Comparison of ENCODE assay signal across 17 cellular contexts in the genomic region with DNA sequence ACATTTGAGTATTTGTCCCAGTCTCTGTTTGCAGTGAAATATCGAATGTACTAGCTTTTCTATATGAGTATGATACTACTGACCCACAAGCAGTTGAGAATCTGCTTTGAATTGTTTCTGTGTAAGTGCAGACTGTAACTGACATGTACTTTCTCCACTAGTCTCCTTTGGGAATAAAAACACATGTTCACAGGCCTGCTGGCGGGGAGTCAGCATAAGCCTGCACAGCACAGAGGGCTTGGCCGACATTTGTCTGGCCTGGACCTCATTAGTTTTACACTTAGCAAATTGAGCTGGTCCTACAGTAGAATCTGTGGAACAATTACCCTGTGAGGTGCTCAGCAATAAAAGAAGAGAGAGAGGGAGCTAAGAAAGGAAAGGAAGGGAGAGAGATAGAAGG.
A peak's percentile ranks its signal among the peaks of the same experiment; 100 is the strongest.
DNase-seq lines count a peak whose midpoint lies in the region; ATAC-seq and TF ChIP-seq lines count a peak whose summit lies in the region.
"Had no signal": no experiment of that assay in that cellular context is flagged by ENCODE, and none has a peak within 500 bp of the region (broad histone marks: within the 10 kb centered on the region; RNA-seq: fewer than 3 reads in every experiment).

No MANE protein-coding gene starts in this region.

- H3K4me1 ChIP-seq in tibial nerve: peaks cover 0 to 67% (median 31%) of the 10 kb centered on the region in 4 donors
- H3K4me1 ChIP-seq: prostate gland had no signal

- TF ChIP-seq POLR2A in tibial nerve (IDR thresholded peaks at IDR 0.05): no peak

- H3K4me3 ChIP-seq in tibial nerve: no peak overlapping the region
- H3K4me3 ChIP-seq: prostate gland had no signal

- peaks cover 35% of the 10 kb centered on the region for H3K36me3 Mint-ChIP-seq in brain
- H3K36me3 Mint-ChIP-seq: CD4-positive, alpha-beta memory T cell; immature natural killer cell had no signal

- no peak for ATAC-seq in HG03460 (IDR thresholded peaks at IDR 0.05; ENCODE audit: unreplicated experiment)

- H3K36me3 ChIP-seq in tibial nerve: peaks cover 0 to 21% (median 0%) of the 10 kb centered on the region in 3 donors
- H3K36me3 ChIP-seq: brain microvascular endothelial cell, prostate gland had no signal

- no peaks in the 10 kb centered on the region for H3K9me3 ChIP-seq in tibial nerve
- H3K9me3 ChIP-seq: prostate gland had no signal

- H3K27me3 Mint-ChIP-seq in brain: no peaks in the 10 kb centered on the region
- H3K27me3 Mint-ChIP-seq: CD4-positive, alpha-beta memory T cell had no signal

- H3K4me1 Mint-ChIP-seq in brain: peaks cover 59% of the 10 kb centered on the region
- H3K4me1 Mint-ChIP-seq: CD4-positive, alpha-beta memory T cell; immature natural killer cell had no signal

- no peaks in the 10 kb centered on the region for H3K27me3 ChIP-seq in tibial nerve
- H3K27me3 ChIP-seq: brain microvascular endothelial cell had no signal

- 35 to 44% methylated on average over 3 of the region's 3 CpGs for WGBS in tibial nerve, 2 donors

- DNase-seq in NCI-H2227 (lab: John Stamatoyannopoulos, UW; ENCODE audit: unreplicated experiment): peak; percentile 7
- no peak for DNase-seq in NCI-H2227 treated with DMSO at 0.1 percent for 48 hours (lab: John Stamatoyannopoulos, UW)
- DNase-seq in left kidney (ENCODE audit: low read depth, low spot score): peak; percentile 39
- peak; percentile 51 to 56 for DNase-seq in tibial nerve (ENCODE audit: low spot score in 2 of 2)
- DNase-seq in NCI-H345 (lab: John Stamatoyannopoulos, UW): no peak
- DNase-seq in NCI-H2107 (lab: John Stamatoyannopoulos, UW): no peak
- DNase-seq: 8988T; activated gamma-delta T cell; brain microvascular endothelial cell; CD4-positive, alpha-beta memory T cell; effector CD8-positive, alpha-beta T cell; immature natural killer cell; NCI-H2171 treated with DMSO at 0.1 percent for 48 hours had no signal

- TF ChIP-seq EP300 in tibial nerve (IDR thresholded peaks at IDR 0.05): peak in 1 of 2 donors; percentile 8

- H3K9me3 Mint-ChIP-seq in brain: no peaks in the 10 kb centered on the region
- H3K9me3 Mint-ChIP-seq: immature natural killer cell, mesothelial cell of epicardium had no signal

- peak overlapping the region in 4 of 5 experiments; percentile 27 to 65 (median 50) for H3K4me3 Mint-ChIP-seq in brain
- H3K4me3 Mint-ChIP-seq: CD4-positive, alpha-beta memory T cell; immature natural killer cell; mesothelial cell of epicardium had no signal

- peak overlapping the region in 3 of 4 donors; percentile 2 to 80 (median 73) for H3K27ac ChIP-seq in tibial nerve
- H3K27ac ChIP-seq: brain microvascular endothelial cell, prostate gland had no signal

- peak overlapping the region; percentile 50 to 90 (median 72) for H3K27ac Mint-ChIP-seq in brain
- H3K27ac Mint-ChIP-seq: CD4-positive, alpha-beta memory T cell; immature natural killer cell; mesothelial cell of epicardium had no signal

- TF ChIP-seq CTCF in brain (conservative IDR thresholded peaks at IDR 0.05) (no peak), tibial nerve (IDR thresholded peaks at IDR 0.05) (no peak)

Comparison
In these comparisons a context has a peak if more than half of its experiments do, and no peak if none do; other contexts are left out.
1. DNase-seq: peak in NCI-H2227 (single experiment), left kidney (single experiment) and tibial nerve (2 of 2); none in NCI-H2227 treated with DMSO at 0.1 percent for 48 hours (single experiment), NCI-H345 (single experiment) and NCI-H2107 (single experiment).